30 cellular contexts compared by ENCODE assay signal in the genomic region with DNA sequence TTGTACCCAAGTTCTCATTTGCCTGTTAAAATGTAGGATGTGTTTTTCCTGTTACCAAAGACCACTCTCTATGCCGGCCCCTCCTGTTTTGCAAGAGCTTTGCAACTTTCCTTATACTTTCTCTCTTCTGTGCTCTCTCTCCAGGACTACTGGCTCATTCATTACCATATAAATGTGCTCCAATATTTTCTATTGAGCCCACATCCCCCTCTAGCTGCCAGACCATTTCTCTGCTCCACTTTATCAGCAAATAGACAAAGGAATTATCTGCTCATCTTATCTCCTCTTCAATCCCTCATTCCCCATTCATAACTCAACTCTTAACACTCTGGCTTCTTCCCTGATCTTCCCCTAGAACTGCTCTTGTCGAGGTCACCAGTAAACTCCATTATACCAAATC. TPM values are rescaled to one million over a fixed set of nuclear protein-coding genes. Genes with fewer than 3 reads are reported as not detected.
DNase-seq lines count a peak whose midpoint lies in the region; ATAC-seq and TF ChIP-seq lines count a peak whose summit lies in the region.
"Had no signal": no experiment of that assay in that cellular context is flagged by ENCODE, and none has a peak within 500 bp of the region (broad histone marks: within the 10 kb centered on the region; RNA-seq: fewer than 3 reads in every experiment).

No MANE protein-coding gene starts in this region.

- peaks cover 3% of the 10 kb centered on the region for H3K9me3 Mint-ChIP-seq in chondrocyte (ENCODE audit: low read depth)
- H3K9me3 Mint-ChIP-seq: activated naive CD4-positive, alpha-beta T cell treated with anti-CD3 and anti-CD28 coated beads, Interleukin-2, amount 10 ng/mL, durations not matched to agents 7 days and 5 days; CD4-positive, alpha-beta memory T cell; stimulated activated naive B cell treated with anti-CD40 and anti-IgM and Interleukin-4, amounts not matched to agents 10 μg/mL and 1 μg/mL and 100 μg/mL, for 72 hours had no signal

- dilution Hi-C loops in IMR-90 (cut with HindIII; ENCODE audit: low sequenced_read_pairs, unreplicated experiment): no loop called here

- no peak for TF ChIP-seq POLR2A in IMR-90 (IDR thresholded peaks at IDR 0.05; ENCODE audit: low read depth, low read length)

- peak; percentile 27; the same call in 1 of the 2 replicates for ATAC-seq in IMR-90 (ENCODE audit: low read depth)
- ATAC-seq in GM21360 (IDR thresholded peaks at IDR 0.05; ENCODE audit: unreplicated experiment): no peak
- ATAC-seq: activated CD8-positive, alpha-beta memory T cell treated with anti-CD3 and anti-CD28 coated beads, Interleukin-2, amount 10 ng/mL, durations not matched to agents 7 days and 5 days; right lobe of liver; SK-N-SH treated with all-trans-retinoic acid at 6 μM for 48 hours; stimulated activated naive B cell treated with anti-CD40 and anti-IgM and Interleukin-4, amounts not matched to agents 10 μg/mL and 1 μg/mL and 100 μg/mL, for 72 hours had no signal

- H4K8ac ChIP-seq in IMR-90 (ENCODE audit: low read depth in 2 of 2, low read length in 2 of 2): no peak overlapping the region

- H3K36me3 ChIP-seq in BE2C: no peaks in the 10 kb centered on the region
- no peaks in the 10 kb centered on the region for H3K36me3 ChIP-seq in IMR-90 (ENCODE audit: control insufficient read depth, insufficient read depth, low read length)
- H3K36me3 ChIP-seq in iPS-20b (ENCODE audit: insufficient read depth, low read depth, low read length): no peaks in the 10 kb centered on the region
- H3K36me3 ChIP-seq: right lobe of liver, uterus had no signal

- no peak overlapping the region for H2BK5ac ChIP-seq in IMR-90 (ENCODE audit: low read depth, low read length, poor library complexity, severe bottlenecking)

- POLR2A ChIA-PET in IMR-90 (lab: Charles Lee; ENCODE audit: unreplicated experiment): no interaction called here

- in situ Hi-C loops in IMR-90 (cut with MboI; ENCODE audit: low sequenced_read_pairs): no loop called here

- no peak overlapping the region for H3K56ac ChIP-seq in IMR-90 (ENCODE audit: extremely low read depth, insufficient read depth, low read length)

- H3K18ac ChIP-seq in IMR-90 (ENCODE audit: low read depth, low read length): no peak overlapping the region

- H3K9ac ChIP-seq in IMR-90 (ENCODE audit: low read depth, low read length): no peak overlapping the region
- no peak overlapping the region for H3K9ac ChIP-seq in iPS-20b (ENCODE audit: low read depth, low read length)

- H3K4me1 ChIP-seq in BE2C: no peaks in the 10 kb centered on the region
- H3K4me1 ChIP-seq in IMR-90 (ENCODE audit: control insufficient read depth, insufficient read depth, low read length): no peaks in the 10 kb centered on the region
- no peaks in the 10 kb centered on the region for H3K4me1 ChIP-seq in iPS-20b (ENCODE audit: insufficient read depth, low read length)
- H3K4me1 ChIP-seq: right lobe of liver, testis, uterus had no signal

- no peak overlapping the region for H2AFZ ChIP-seq in IMR-90 (replicated peaks; ENCODE audit: low read length, poor library complexity)

- WGBS in IMR-90 (ENCODE audit: extremely low coverage in 2 of 2, insufficient read length in 1 of 2), 2 experiments: 80% methylated on average over 1 of the region's 2 CpGs; no CpG with 5 or more reads in 1 of the 2 experiments

- no peaks in the 10 kb centered on the region for H3K9me1 ChIP-seq in IMR-90 (ENCODE audit: insufficient read depth, low read length)

- intact Hi-C loops in IMR-90 (cut with micrococcal nuclease): no loop called here

- no peak overlapping the region for H2BK20ac ChIP-seq in IMR-90 (ENCODE audit: low read depth, low read length)

- H3K27ac ChIP-seq in IMR-90 (ENCODE audit: insufficient read depth, low read length) (no peak overlapping the region), iPS-20b (ENCODE audit: low read length) (no peak overlapping the region)
- H3K27ac ChIP-seq: right lobe of liver, testis, uterus had no signal

- H3K27ac Mint-ChIP-seq in chondrocyte (ENCODE audit: unreplicated experiment): no peak overlapping the region
- H3K27ac Mint-ChIP-seq: activated CD8-positive, alpha-beta memory T cell treated with anti-CD3 and anti-CD28 coated beads, Interleukin-2, amount 10 ng/mL, durations not matched to agents 7 days and 5 days; activated naive CD4-positive, alpha-beta T cell treated with anti-CD3 and anti-CD28 coated beads, Interleukin-2, amount 10 ng/mL, durations not matched to agents 7 days and 5 days; CD4-positive, alpha-beta memory T cell; stimulated activated naive B cell treated with anti-CD40 and anti-IgM and Interleukin-4, amounts not matched to agents 10 μg/mL and 1 μg/mL and 100 μg/mL, for 72 hours had no signal

- no peaks in the 10 kb centered on the region for H3K27me3 Mint-ChIP-seq in chondrocyte (ENCODE audit: low read depth)
- H3K27me3 Mint-ChIP-seq: activated CD8-positive, alpha-beta memory T cell treated with anti-CD3 and anti-CD28 coated beads, Interleukin-2, amount 10 ng/mL, durations not matched to agents 7 days and 5 days; activated naive CD4-positive, alpha-beta T cell treated with anti-CD3 and anti-CD28 coated beads, Interleukin-2, amount 10 ng/mL, durations not matched to agents 7 days and 5 days; CD4-positive, alpha-beta memory T cell; stimulated activated naive B cell treated with anti-CD40 and anti-IgM and Interleukin-4, amounts not matched to agents 10 μg/mL and 1 μg/mL and 100 μg/mL, for 72 hours had no signal

- no peak overlapping the region for H3K14ac ChIP-seq in IMR-90 (replicated peaks; ENCODE audit: low read depth, low read length)

- no peak overlapping the region for H3K4me2 ChIP-seq in IMR-90 (ENCODE audit: low read depth, low read length)

- H3K4me3 Mint-ChIP-seq in chondrocyte (ENCODE audit: unreplicated experiment): no peak overlapping the region
- H3K4me3 Mint-ChIP-seq: activated CD8-positive, alpha-beta memory T cell treated with anti-CD3 and anti-CD28 coated beads, Interleukin-2, amount 10 ng/mL, durations not matched to agents 7 days and 5 days; activated naive CD4-positive, alpha-beta T cell treated with anti-CD3 and anti-CD28 coated beads, Interleukin-2, amount 10 ng/mL, durations not matched to agents 7 days and 5 days; CD4-positive, alpha-beta memory T cell; neural crest cell; stimulated activated naive B cell treated with anti-CD40 and anti-IgM and Interleukin-4, amounts not matched to agents 10 μg/mL and 1 μg/mL and 100 μg/mL, for 72 hours had no signal

- no peak overlapping the region for H3K4ac ChIP-seq in IMR-90 (ENCODE audit: low read depth, low read length)

- H2AK9ac ChIP-seq in IMR-90 (replicated peaks; ENCODE audit: low read depth, low read length, poor library complexity): no peak overlapping the region

- H3K4me3 ChIP-seq in BE2C (ENCODE audit: low read depth, low read length) (no peak overlapping the region), IMR-90 (ENCODE audit: insufficient read depth, low read depth, low read length) (no peak overlapping the region), iPS-20b (ENCODE audit: low read length) (peak overlapping the region; percentile 32; the same call in 1 of the 2 replicates)
- H3K4me3 ChIP-seq: lung, right lobe of liver, testis, uterus had no signal

- TF ChIP-seq RAD21 in IMR-90 (IDR thresholded peaks at IDR 0.05; ENCODE audit: low read length): peak; percentile 33; the same call in 1 of the 2 replicates

- H3K9me3 ChIP-seq in BE2C: no peaks in the 10 kb centered on the region
- H3K9me3 ChIP-seq in IMR-90 (ENCODE audit: control insufficient read depth, insufficient read depth, low read length): no peaks in the 10 kb centered on the region
- H3K9me3 ChIP-seq in iPS-20b (ENCODE audit: insufficient read depth, low read depth, low read length): no peaks in the 10 kb centered on the region
- H3K9me3 ChIP-seq: right lobe of liver, testis, uterus had no signal

- H3K36me3 Mint-ChIP-seq in chondrocyte (ENCODE audit: low read depth): no peaks in the 10 kb centered on the region
- H3K36me3 Mint-ChIP-seq: activated CD8-positive, alpha-beta memory T cell treated with anti-CD3 and anti-CD28 coated beads, Interleukin-2, amount 10 ng/mL, durations not matched to agents 7 days and 5 days; activated naive CD4-positive, alpha-beta T cell treated with anti-CD3 and anti-CD28 coated beads, Interleukin-2, amount 10 ng/mL, durations not matched to agents 7 days and 5 days had no signal

- no peak overlapping the region for H2BK15ac ChIP-seq in IMR-90 (ENCODE audit: low read depth, low read length)

- no peaks in the 10 kb centered on the region for H3K27me3 ChIP-seq in BE2C
- H3K27me3 ChIP-seq in IMR-90 (ENCODE audit: control insufficient read depth, insufficient read depth, low read length): no peaks in the 10 kb centered on the region; the same call in 1 of the 2 replicates
- H3K27me3 ChIP-seq in iPS-20b (ENCODE audit: insufficient read depth, low read length): no peaks in the 10 kb centered on the region
- H3K27me3 ChIP-seq: right lobe of liver, testis had no signal

- no peak overlapping the region for H2BK120ac ChIP-seq in IMR-90 (ENCODE audit: low read depth, low read length)

- no peak overlapping the region for H4K5ac ChIP-seq in IMR-90 (ENCODE audit: low read depth, low read length)

- TF ChIP-seq CTCF in BE2C (IDR thresholded peaks at IDR 0.05; ENCODE audit: low read depth, low read length) (0 out of 2 replicates have a peak, but pooled peaks have one; percentile 1), IMR-90 (conservative IDR thresholded peaks at IDR 0.05; ENCODE audit: low read depth, low read length) (peak; percentile 35), chondrocyte (IDR thresholded peaks at IDR 0.05) (peak; percentile 62)

- H3K79me1 ChIP-seq in IMR-90 (ENCODE audit: low read depth in 1 of 2, low read length in 2 of 2): no peaks in the 10 kb centered on the region

- H2AK5ac ChIP-seq in IMR-90 (ENCODE audit: low read depth, low read length): no peak overlapping the region

- H4K91ac ChIP-seq in IMR-90 (ENCODE audit: insufficient read depth, low read depth, low read length): no peak overlapping the region

- DNase-seq in BE2C (no peak), IMR-90 (no peak), chondrocyte (ENCODE audit: low spot score) (no peak), HCEC 1CT (no peak), foreskin melanocyte (no peak)
- DNase-seq: activated CD4-positive, alpha-beta T cell treated with anti-CD3 and anti-CD28 coated beads, Interleukin-2, amount 50 U/mL, for 1 hour; activated CD8-positive, alpha-beta memory T cell treated with anti-CD3 and anti-CD28 coated beads, Interleukin-2, amount 10 ng/mL, durations not matched to agents 7 days and 5 days; activated naive CD4-positive, alpha-beta T cell treated with anti-CD3 and anti-CD28 coated beads, Interleukin-2, amount 10 ng/mL, durations not matched to agents 7 days and 5 days; anterior cingulate cortex; CD4-positive, alpha-beta memory T cell; central memory CD4-positive, alpha-beta T cell; DMS 273 treated with DMSO at 0.1 percent for 48 hours; GF-D8; GOT3; hippocampal formation; kidney; NCI-H187; NCI-H526; right lobe of liver; stimulated activated CD4-positive, alpha-beta T cell treated with anti-CD3 and anti-CD28 coated beads, Interleukin-12 subunit alpha, Interleukin-12 subunit beta, amount 100 ng/mL, for 4 hours; stimulated activated CD4-positive, alpha-beta T cell treated with anti-CD3 and anti-CD28 coated beads, Interleukin-4, amount 100 ng/mL, for 24 hours; stimulated activated naive B cell treated with anti-CD40 and anti-IgM and Interleukin-4, amounts not matched to agents 10 μg/mL and 1 μg/mL and 100 μg/mL, for 72 hours; T-helper 2 cell; testis; uterus had no signal

- H3K23ac ChIP-seq in IMR-90 (ENCODE audit: low read depth, low read length): no peak overlapping the region

- BruUV-seq in IMR-90 (replicated peaks; lab: Mats Ljungman, UMichigan): no TSS peak

- CTCF ChIA-PET in IMR-90 (lab: Yijun Ruan, JAX): interaction anchor here (1.3 kb wide), 1 partner anchor 74 kb away, joined by 3 read pairs; no protein-coding TSS in a partner anchor

- no peaks in the 10 kb centered on the region for H4K20me1 ChIP-seq in IMR-90 (ENCODE audit: insufficient read depth, low read length)

- H3K4me1 Mint-ChIP-seq in chondrocyte (ENCODE audit: low read depth): no peaks in the 10 kb centered on the region
- H3K4me1 Mint-ChIP-seq: activated CD8-positive, alpha-beta memory T cell treated with anti-CD3 and anti-CD28 coated beads, Interleukin-2, amount 10 ng/mL, durations not matched to agents 7 days and 5 days; activated naive CD4-positive, alpha-beta T cell treated with anti-CD3 and anti-CD28 coated beads, Interleukin-2, amount 10 ng/mL, durations not matched to agents 7 days and 5 days; CD4-positive, alpha-beta memory T cell; neural crest cell; stimulated activated naive B cell treated with anti-CD40 and anti-IgM and Interleukin-4, amounts not matched to agents 10 μg/mL and 1 μg/mL and 100 μg/mL, for 72 hours had no signal

RNA-seq across cellular contexts. Expression of gene RPGR, which starts 33.6 kb away (rescaled TPM):
- 2.7 TPM for polyA plus RNA-seq in BE2C (2012; ENCODE audit: insufficient read depth, insufficient read length, low read depth)
- total RNA-seq in IMR-90 (2012; rRNA removed) (3.8 and 6.7 TPM in 2 replicates), chondrocyte (2.9 to 3.3 TPM (median 3.1 TPM) in 3 replicates)
- 1.1 and 2.2 TPM in 2 replicates for polyA plus RNA-seq in IMR-90 (2012; rRNA removed)
- polyA plus RNA-seq in IMR-90 (2012; cell fraction: cytosol; rRNA removed): 0.23 and 0.30 TPM in 2 replicates
- polyA plus RNA-seq in IMR-90 (2012; cell fraction: nucleus; rRNA removed; ENCODE audit: low replicate concordance): 0.28 and 3.6 TPM in 2 replicates

RNA-seq across cellular contexts. Expression of gene OTC, which starts 58.7 kb away (rescaled TPM):
- polyA plus RNA-seq in BE2C (2012; ENCODE audit: insufficient read depth, insufficient read length, low read depth): 0.80 TPM
- total RNA-seq in IMR-90 (2012; rRNA removed) (not detected in 2 replicates), chondrocyte (not detected in 3 replicates)
- not detected in 2 replicates for polyA plus RNA-seq in IMR-90 (2012; rRNA removed)
- polyA plus RNA-seq in IMR-90 (2012; cell fraction: cytosol; rRNA removed): not detected in 2 replicates
- not detected in 2 replicates for polyA plus RNA-seq in IMR-90 (2012; cell fraction: nucleus; rRNA removed; ENCODE audit: low replicate concordance)
- total RNA-seq: activated CD8-positive, alpha-beta memory T cell treated with anti-CD3 and anti-CD28 coated beads, Interleukin-2, amount 10 ng/mL, durations not matched to agents 7 days and 5 days; CD4-positive, alpha-beta memory T cell; kidney had no signal
- polyA plus RNA-seq: CD4-positive, alpha-beta memory T cell had no signal

Comparison
In these comparisons a context has a peak if more than half of its experiments do, and no peak if none do; other contexts are left out.
1. CTCF ChIP-seq: peak in every context shown above with its lines; median percentile 62 in chondrocyte; 35 in IMR-90; 1 in BE2C.